Comparison of ENCODE assay signal across 8 cellular contexts in genomic region chr9:130106860-130107848, GRCh38.
DNase-seq lines count a peak whose midpoint lies in the region; ATAC-seq and FAIRE-seq lines count a peak whose summit lies in the region.

No MANE protein-coding gene starts in this region.

- FAIRE-seq in GM19239 (lab: Jason Lieb, UNC): peak; percentile 91

- H3K4me1 ChIP-seq in ACC112 (ENCODE audit: control insufficient read depth, insufficient read depth, low read length, unreplicated experiment): peaks cover 12% of the 10 kb centered on the region

- H3K27ac ChIP-seq in ACC112 (ENCODE audit: low read depth, low read length): peak overlapping the region; percentile 4; the same call in 1 of the 2 replicates

- H2AFZ ChIP-seq in ACC112 (ENCODE audit: low read length, unreplicated experiment): no peak overlapping the region

- ATAC-seq in GM19395 (IDR thresholded peaks at IDR 0.05; ENCODE audit: unreplicated experiment): no peak

- H3K27me3 ChIP-seq in ACC112 (ENCODE audit: insufficient read depth, low read length): no peaks in the 10 kb centered on the region

- no peak overlapping the region for H3K4me3 ChIP-seq in ACC112 (ENCODE audit: low read depth, low read length)

- DNase-seq in GM19239 (ENCODE audit: insufficient read length, low spot score): peak; percentile 64
- peak; percentile 34 for DNase-seq in NCI-H2196 treated with DMSO at 0.1 percent for 48 hours (lab: John Stamatoyannopoulos, UW; ENCODE audit: unreplicated experiment)
- peak; percentile 83 for DNase-seq in activated CD4-positive, CD25-positive, alpha-beta regulatory T cell treated with anti-CD3 and anti-CD28 coated beads, Interleukin-2, amount 50 U/mL, for 72 hours
- DNase-seq in central memory CD4-positive, alpha-beta T cell: peak; percentile 70
- peak; percentile 70 for DNase-seq in kidney glomerular epithelial cell (lab: John Stamatoyannopoulos, UW)
- DNase-seq in stimulated activated CD4-positive, alpha-beta T cell treated with anti-CD3 and anti-CD28 coated beads, Interleukin-1b, Interleukin-23, amount 100 ng/mL, for 48 hours: peak; percentile 77

- H3K36me3 ChIP-seq in ACC112 (ENCODE audit: insufficient read depth, low read length): peaks cover 12% of the 10 kb centered on the region

- no peaks in the 10 kb centered on the region for H3K79me2 ChIP-seq in ACC112 (ENCODE audit: control insufficient read depth, insufficient read depth, low read length, unreplicated experiment)
